21 cellular contexts compared by ENCODE assay signal in genomic region chr4:73092868-73093267, GRCh38. TPM values are rescaled to one million over a fixed set of nuclear protein-coding genes. Genes with fewer than 3 reads are reported as not detected.
A peak's percentile ranks its signal among the peaks of the same experiment; 100 is the strongest.
DNase-seq lines count a peak whose midpoint lies in the region; ATAC-seq, FAIRE-seq and TF ChIP-seq lines count a peak whose summit lies in the region.
"Had no signal": no experiment of that assay in that cellular context is flagged by ENCODE, and none has a peak within 500 bp of the region (broad histone marks: within the 10 kb centered on the region; RNA-seq: fewer than 3 reads in every experiment).

No MANE protein-coding gene starts in this region.

- no peak overlapping the region for H3K4me3 Mint-ChIP-seq in activated naive CD4-positive, alpha-beta T cell treated with anti-CD3 and anti-CD28 coated beads, Interleukin-2, amount 10 ng/mL, durations not matched to agents 7 days and 5 days
- H3K4me3 Mint-ChIP-seq in T-helper 17 cell = no peak overlapping the region
- H3K4me3 Mint-ChIP-seq: B cell; CD4-positive, alpha-beta T cell; CD8-positive, alpha-beta T cell had no signal

- H3K4me3 ChIP-seq in GM12878 = no peak overlapping the region
- H3K4me3 ChIP-seq: A549; BLaER1 treated with 17β-estradiol and CSF1 and Interleukin-3, amounts not matched to agents 10 nM and 100 nM had no signal

- H3K9ac ChIP-seq in GM12878 (ENCODE audit: control insufficient read depth, insufficient read depth, low read length) = no peak overlapping the region
- H3K9ac ChIP-seq: BLaER1 treated with 17β-estradiol and CSF1 and Interleukin-3, amounts not matched to agents 10 nM and 100 nM had no signal

- TF ChIP-seq CTCF in GM12878 (IDR thresholded peaks at IDR 0.05 in 2 of 3, conservative IDR thresholded peaks at IDR 0.05 in 1 of 3; ENCODE audit: control insufficient read depth in 2 of 3, extremely low read depth in 1 of 3, insufficient read depth in 1 of 3, low read depth in 3 of 3, low read length in 3 of 3) = no peak

- no peak for TF ChIP-seq EP300 in GM12878 (IDR thresholded peaks at IDR 0.05; ENCODE audit: borderline replicate concordance in 1 of 2, control insufficient read depth in 1 of 2, low read depth in 2 of 2, low read length in 2 of 2)

- POLR2A ChIA-PET in GM12878 (lab: Charles Lee) = interaction anchor here (0.6 to 0.7 kb wide), 3 partner anchors 61 to 174 kb away, joined by 3 to 8 read pairs (median 4); no protein-coding TSS in a partner anchor

- no peaks in the 10 kb centered on the region for H3K27me3 ChIP-seq in GM12878 (replicated peaks in 1 of 2; ENCODE audit: control insufficient read depth in 2 of 2, insufficient read depth in 2 of 2, low read length in 1 of 2)
- H3K27me3 ChIP-seq: BLaER1 treated with 17β-estradiol and CSF1 and Interleukin-3, amounts not matched to agents 10 nM and 100 nM had no signal

- ATAC-seq in T-helper 17 cell (no peak), GM12878 (no peak), GM21515 (IDR thresholded peaks at IDR 0.05; ENCODE audit: unreplicated experiment) (no peak)
- ATAC-seq: A549; CD8-positive, alpha-beta T cell had no signal

- WGBS in GM12878 (ENCODE audit: insufficient coverage, insufficient replicate concordance, low lambda C conversion rate, missing lambda C conversion rate) = 47% methylated on average over 1 of the region's 1 CpG

- H2AFZ ChIP-seq in GM12878 (ENCODE audit: control insufficient read depth, low read depth, low read length) = no peak overlapping the region

- CTCF ChIA-PET in activated naive CD4-positive, alpha-beta T cell treated with anti-CD3 and anti-CD28 coated beads, Interleukin-2, amount 10 ng/mL, durations not matched to agents 7 days and 5 days (lab: Charles Lee) = no interaction called here
- CTCF ChIA-PET in GM12878 (lab: Yijun Ruan, JAX) = interaction anchor here (0.6 kb wide), 1 partner anchor 104 kb away, joined by 3 read pairs; no protein-coding TSS in a partner anchor

- SMC1A ChIA-PET in GM12878 (lab: Charles Lee; ENCODE audit: uncharacterized antibody, unreplicated experiment) = interaction anchor here (0.6 kb wide), 1 partner anchor 179 kb away, joined by 3 read pairs; no protein-coding TSS in a partner anchor

- no peaks in the 10 kb centered on the region for H3K9me3 ChIP-seq in T-helper 17 cell (ENCODE audit: control insufficient read depth, low read length, poor library complexity, severe bottlenecking)
- no peaks in the 10 kb centered on the region for H3K9me3 ChIP-seq in GM12878 (replicated peaks; ENCODE audit: control insufficient read depth, insufficient read depth, low read length)
- H3K9me3 ChIP-seq: A549; BLaER1 treated with 17β-estradiol and CSF1 and Interleukin-3, amounts not matched to agents 10 nM and 100 nM; Caco-2 had no signal

- no peaks in the 10 kb centered on the region; the same call in none of the 2 replicates for H3K79me2 ChIP-seq in GM12878 (ENCODE audit: control insufficient read depth, insufficient read depth, low read length)

- TF ChIP-seq POLR2A in GM12878 (IDR thresholded peaks at IDR 0.05; ENCODE audit: low read depth, low read length) = no peak

- no peak for TF ChIP-seq RAD21 in GM12878 (IDR thresholded peaks at IDR 0.05; ENCODE audit: insufficient read depth, low read depth, low read length)

- no peak for FAIRE-seq in GM12878 (lab: Jason Lieb, UNC)
- FAIRE-seq: A549, D721Med, GM12892, GM18507 had no signal

- H3K9me3 Mint-ChIP-seq in activated naive CD4-positive, alpha-beta T cell treated with anti-CD3 and anti-CD28 coated beads, Interleukin-2, amount 10 ng/mL, durations not matched to agents 7 days and 5 days = no peaks in the 10 kb centered on the region
- H3K9me3 Mint-ChIP-seq: CD4-positive, alpha-beta T cell; CD8-positive, alpha-beta T cell had no signal

- no TSS peak for BruUV-seq in GM12878 (replicated peaks; lab: Mats Ljungman, UMichigan)

- no peak for DNase-seq in activated naive CD4-positive, alpha-beta T cell treated with anti-CD3 and anti-CD28 coated beads, Interleukin-2, amount 10 ng/mL, durations not matched to agents 7 days and 5 days
- DNase-seq in activated naive CD4-positive, alpha-beta T cell treated with anti-CD3 and anti-CD28 coated beads, Interleukin-2, amount 50 U/mL, for 16 hours = no peak
- DNase-seq in T-helper 17 cell = no peak
- no peak for DNase-seq in GM12878 (ENCODE audit: low read depth, low spot score)
- no peak for DNase-seq in ecto neural progenitor cell (ENCODE audit: low spot score)
- DNase-seq: AML-193; Caco-2; Calu3; CD4-positive, alpha-beta T cell; CD8-positive, alpha-beta T cell; DMS79 treated with DMSO at 0.1 percent for 48 hours; GF-D8 had no signal

- intact Hi-C loops in GM12878 (cut with micrococcal nuclease; ENCODE audit: unreplicated experiment) = no loop called here

- in situ Hi-C loops in GM12878 (cut with MboI) = no loop called here

- H3K4me2 ChIP-seq in GM12878 (ENCODE audit: control insufficient read depth, insufficient read depth) = no peak overlapping the region
- H3K4me2 ChIP-seq: A549; BLaER1 treated with 17β-estradiol and CSF1 and Interleukin-3, amounts not matched to agents 10 nM and 100 nM had no signal

- RAD21 ChIA-PET in GM12878 (lab: Charles Lee; ENCODE audit: unreplicated experiment) = interaction anchor here (0.7 kb wide), 1 partner anchor 35 kb away, joined by 3 read pairs; no protein-coding TSS in a partner anchor

- no peak overlapping the region for H3K27ac ChIP-seq in GM12878 (ENCODE audit: control insufficient read depth, insufficient read depth)
- H3K27ac ChIP-seq: 22Rv1; A549; BLaER1 treated with 17β-estradiol and CSF1 and Interleukin-3, amounts not matched to agents 10 nM and 100 nM; C4-2B had no signal

- H3K36me3 ChIP-seq in GM12878 (ENCODE audit: control insufficient read depth in 2 of 2, insufficient read depth in 2 of 2, low read length in 1 of 2) = peaks cover 8 to 19% of the 10 kb centered on the region in 2 experiments

- no peaks in the 10 kb centered on the region for H3K27me3 Mint-ChIP-seq in activated naive CD4-positive, alpha-beta T cell treated with anti-CD3 and anti-CD28 coated beads, Interleukin-2, amount 10 ng/mL, durations not matched to agents 7 days and 5 days
- H3K27me3 Mint-ChIP-seq in T-helper 17 cell = no peaks in the 10 kb centered on the region
- H3K27me3 Mint-ChIP-seq: B cell; CD4-positive, alpha-beta T cell had no signal

- peaks cover 25% of the 10 kb centered on the region for H3K36me3 Mint-ChIP-seq in activated naive CD4-positive, alpha-beta T cell treated with anti-CD3 and anti-CD28 coated beads, Interleukin-2, amount 10 ng/mL, durations not matched to agents 7 days and 5 days
- H3K36me3 Mint-ChIP-seq in T-helper 17 cell (ENCODE audit: low read depth) = peaks cover 10% of the 10 kb centered on the region

- peak overlapping the region; percentile 19 for H3K27ac Mint-ChIP-seq in activated naive CD4-positive, alpha-beta T cell treated with anti-CD3 and anti-CD28 coated beads, Interleukin-2, amount 10 ng/mL, durations not matched to agents 7 days and 5 days
- peak overlapping the region; percentile 16 for H3K27ac Mint-ChIP-seq in T-helper 17 cell
- H3K27ac Mint-ChIP-seq: B cell; CD4-positive, alpha-beta T cell; CD8-positive, alpha-beta T cell had no signal

- no peaks in the 10 kb centered on the region for H3K4me1 Mint-ChIP-seq in activated naive CD4-positive, alpha-beta T cell treated with anti-CD3 and anti-CD28 coated beads, Interleukin-2, amount 10 ng/mL, durations not matched to agents 7 days and 5 days
- peaks cover 5% of the 10 kb centered on the region for H3K4me1 Mint-ChIP-seq in T-helper 17 cell
- H3K4me1 Mint-ChIP-seq: B cell had no signal

- no peaks in the 10 kb centered on the region for H3K4me1 ChIP-seq in GM12878 (ENCODE audit: control insufficient read depth, insufficient read depth, low read length)
- H3K4me1 ChIP-seq: A549, Caco-2 had no signal

- no peaks in the 10 kb centered on the region for H4K20me1 ChIP-seq in GM12878 (ENCODE audit: control insufficient read depth, insufficient read depth)

TF ChIP-seq in GM12878, 131 proteins besides CTCF, POLR2A, EP300 and RAD21:
- peak; percentile 56 for TF ChIP-seq JUNB (IDR thresholded peaks at IDR 0.05)
- no peak for TF ChIP-seq RUNX3 (IDR thresholded peaks at IDR 0.05; ENCODE audit: low read length)

RNA-seq across cellular contexts. Expression of gene COX18, which starts 23.4 kb away (rescaled TPM):
- total RNA-seq in T-helper 17 cell = 10 to 100 TPM in 1 of 2 donors, 1 to 10 TPM in 1; 9.2 to 10.3 TPM
- 24.3 and 25.0 TPM in 2 replicates for total RNA-seq in GM12878 (2013; cell fraction: nucleolus; rRNA removed)
- total RNA-seq in GM12878 (2014; rRNA removed) = 36.4 and 38.4 TPM in 2 replicates
- total RNA-seq in GM12878 (2014; rRNA removed; fragmentation: Illumina TruSeq; extraction: Trizol) = 16.9 and 17.6 TPM in 2 replicates
- total RNA-seq in GM12878 (2021) = 22.0 and 24.5 TPM in 2 replicates
- 8.4 TPM for polyA plus RNA-seq in GM12878 (2011; ENCODE audit: low read depth)
- polyA plus RNA-seq in GM12878 (2011; rRNA removed) = 28.5 and 31.9 TPM in 2 replicates
- polyA plus RNA-seq in GM12878 (2011; cell fraction: cytosol; rRNA removed) = 29.9 and 30.6 TPM in 2 replicates
- 15.9 and 17.0 TPM in 2 replicates for polyA plus RNA-seq in GM12878 (2011; cell fraction: nucleus; rRNA removed)
- 8.6 and 14.4 TPM in 2 replicates for polyA plus RNA-seq in GM12878 (2012)
- polyA plus RNA-seq in GM12878 (2014; fragmentation: Illumina TruSeq; extraction: Trizol) = 18.6 and 19.7 TPM in 2 replicates
- 10 to 100 TPM in 1 of 2 experiments, 1 to 10 TPM in 1; 7.2 to 10.2 TPM for polyA plus RNA-seq in GM12878 (2014; fragmentation: Nextera tagmentation; extraction: Ambion mirVana)
- 26.3 and 26.6 TPM in 2 replicates for polyA plus RNA-seq in GM12878 (2014; rRNA removed)
- 10 to 100 TPM in 1 of 2 experiments, 1 to 10 TPM in 1; 9.9 to 11.4 TPM for polyA plus RNA-seq in GM12878 (2016; fragmentation: Nextera tagmentation; extraction: Ambion mirVana)
- 44.8 and 45.2 TPM in 2 replicates for polyA minus RNA-seq in GM12878 (2011; rRNA and poly(A)+ RNA removed)
- 15.5 and 20.0 TPM in 2 replicates for polyA minus RNA-seq in GM12878 (2011; cell fraction: cytosol; rRNA and poly(A)+ RNA removed)
- polyA minus RNA-seq in GM12878 (2011; cell fraction: nucleus; rRNA and poly(A)+ RNA removed) = 17.4 and 27.1 TPM in 2 replicates
